In genomic region chr16:75860654-75861053, GRCh38 we compare ENCODE assay signal across 17 cellular contexts.
DNase-seq lines count a peak whose midpoint lies in the region; ATAC-seq and TF ChIP-seq lines count a peak whose summit lies in the region.
"Had no signal": no experiment of that assay in that cellular context is flagged by ENCODE, and none has a peak within 500 bp of the region (broad histone marks: within the 10 kb centered on the region; RNA-seq: fewer than 3 reads in every experiment).

No MANE protein-coding gene starts in this region.

- H3K9ac ChIP-seq in endocrine pancreas (ENCODE audit: control insufficient read depth, insufficient read depth, low read length): no peak overlapping the region

- DNase-seq in DMS79 treated with DMSO at 0.1 percent for 48 hours (lab: John Stamatoyannopoulos, UW) (peak; percentile 3), NCI-H2227 treated with DMSO at 0.1 percent for 48 hours (lab: John Stamatoyannopoulos, UW) (peak; percentile 88), neural crest cell (ENCODE audit: low read depth, low spot score) (peak; percentile 54)
- DNase-seq in activated T-helper 2 cell treated with anti-CD3 and anti-CD28 coated beads, Interferon-gamma antibody, Interleukin-2, Interleukin-4, amounts not matched to agents 10 μg/mL and 5 μg/mL and 100 μg/mL, durations not matched to agents 14 hours and 24 hours and 36 hours (ENCODE audit: low spot score): no peak
- DNase-seq in CD4-positive, alpha-beta T cell: no peak
- DNase-seq: activated CD4-positive, alpha-beta T cell treated with anti-CD3 and anti-CD28 coated beads for 4 hours; activated gamma-delta T cell treated with Interleukin-2 at 50 U/mL for 16 hours; CD4-positive, alpha-beta memory T cell; naive B cell; NCI-H1930; stimulated activated CD4-positive, alpha-beta T cell treated with anti-CD3 and anti-CD28 coated beads, Interleukin-2, amount 100 ng/mL, for 24 hours; stimulated activated naive CD8-positive, alpha-beta T cell treated with anti-CD3 and anti-CD28 coated beads, Interleukin-15, amount 100 ng/mL, for 72 hours had no signal

- TF ChIP-seq CTCF in neural crest cell (conservative IDR thresholded peaks at IDR 0.05): no peak
- TF ChIP-seq CTCF in CD4-positive, alpha-beta T cell (IDR thresholded peaks at IDR 0.05): no peak

- H3K4me1 Mint-ChIP-seq in neural crest cell: peaks cover 23% of the 10 kb centered on the region
- H3K4me1 Mint-ChIP-seq in activated T-helper 2 cell treated with anti-CD3 and anti-CD28 coated beads, Interferon-gamma antibody, Interleukin-2, Interleukin-4, amounts not matched to agents 10 μg/mL and 5 μg/mL and 100 μg/mL, durations not matched to agents 14 hours and 24 hours and 36 hours (ENCODE audit: low read depth): no peaks in the 10 kb centered on the region
- no peaks in the 10 kb centered on the region for H3K4me1 Mint-ChIP-seq in CD4-positive, alpha-beta T cell (ENCODE audit: low read depth)
- H3K4me1 Mint-ChIP-seq: CD4-positive, alpha-beta memory T cell; naive B cell; stimulated activated naive CD8-positive, alpha-beta T cell treated with anti-CD3 and anti-CD28 coated beads, Interleukin-15, amount 100 ng/mL, for 72 hours had no signal

- POLR2A ChIA-PET in CD4-positive, alpha-beta T cell (lab: Charles Lee): no interaction called here

- no peaks in the 10 kb centered on the region for H3K9me3 Mint-ChIP-seq in neural crest cell
- H3K9me3 Mint-ChIP-seq in activated T-helper 2 cell treated with anti-CD3 and anti-CD28 coated beads, Interferon-gamma antibody, Interleukin-2, Interleukin-4, amounts not matched to agents 10 μg/mL and 5 μg/mL and 100 μg/mL, durations not matched to agents 14 hours and 24 hours and 36 hours: no peaks in the 10 kb centered on the region
- no peaks in the 10 kb centered on the region for H3K9me3 Mint-ChIP-seq in CD4-positive, alpha-beta T cell
- H3K9me3 Mint-ChIP-seq: CD4-positive, alpha-beta memory T cell; stimulated activated naive CD8-positive, alpha-beta T cell treated with anti-CD3 and anti-CD28 coated beads, Interleukin-15, amount 100 ng/mL, for 72 hours had no signal

- H3K4me1 ChIP-seq in endocrine pancreas (ENCODE audit: control insufficient read depth, insufficient read depth, low read length): peaks cover 17% of the 10 kb centered on the region
- H3K4me1 ChIP-seq: SJSA1 had no signal

- H3K27ac Mint-ChIP-seq in neural crest cell (ENCODE audit: unreplicated experiment): peak overlapping the region; percentile 30
- H3K27ac Mint-ChIP-seq in activated T-helper 2 cell treated with anti-CD3 and anti-CD28 coated beads, Interferon-gamma antibody, Interleukin-2, Interleukin-4, amounts not matched to agents 10 μg/mL and 5 μg/mL and 100 μg/mL, durations not matched to agents 14 hours and 24 hours and 36 hours: no peak overlapping the region
- H3K27ac Mint-ChIP-seq in CD4-positive, alpha-beta T cell: no peak overlapping the region
- H3K27ac Mint-ChIP-seq: CD4-positive, alpha-beta memory T cell; naive B cell; stimulated activated naive CD8-positive, alpha-beta T cell treated with anti-CD3 and anti-CD28 coated beads, Interleukin-15, amount 100 ng/mL, for 72 hours had no signal

- CTCF ChIA-PET in CD4-positive, alpha-beta T cell (lab: Charles Lee): no interaction called here

- H3K36me3 Mint-ChIP-seq in neural crest cell (ENCODE audit: low read depth): no peaks in the 10 kb centered on the region
- no peaks in the 10 kb centered on the region for H3K36me3 Mint-ChIP-seq in activated T-helper 2 cell treated with anti-CD3 and anti-CD28 coated beads, Interferon-gamma antibody, Interleukin-2, Interleukin-4, amounts not matched to agents 10 μg/mL and 5 μg/mL and 100 μg/mL, durations not matched to agents 14 hours and 24 hours and 36 hours (ENCODE audit: low read depth)
- H3K36me3 Mint-ChIP-seq in CD4-positive, alpha-beta T cell (ENCODE audit: low read depth): no peaks in the 10 kb centered on the region
- H3K36me3 Mint-ChIP-seq: CD4-positive, alpha-beta memory T cell; naive B cell had no signal

- intact Hi-C loops in activated T-helper 2 cell treated with anti-CD3 and anti-CD28 coated beads, Interferon-gamma antibody, Interleukin-2, Interleukin-4, amounts not matched to agents 10 μg/mL and 5 μg/mL and 100 μg/mL, durations not matched to agents 14 hours and 24 hours and 36 hours (cut with micrococcal nuclease): no loop called here
- intact Hi-C loops in CD4-positive, alpha-beta T cell (cut with DNase I, micrococcal nuclease): no loop called here

- H3K36me3 ChIP-seq in endocrine pancreas (ENCODE audit: control insufficient read depth, insufficient read depth, low read length): no peaks in the 10 kb centered on the region
- H3K36me3 ChIP-seq: SJSA1 had no signal

- peaks cover 3% of the 10 kb centered on the region for H3K27me3 Mint-ChIP-seq in neural crest cell (ENCODE audit: low read depth)
- no peaks in the 10 kb centered on the region for H3K27me3 Mint-ChIP-seq in activated T-helper 2 cell treated with anti-CD3 and anti-CD28 coated beads, Interferon-gamma antibody, Interleukin-2, Interleukin-4, amounts not matched to agents 10 μg/mL and 5 μg/mL and 100 μg/mL, durations not matched to agents 14 hours and 24 hours and 36 hours (ENCODE audit: low read depth)
- peaks cover 10% of the 10 kb centered on the region for H3K27me3 Mint-ChIP-seq in CD4-positive, alpha-beta T cell

- no peaks in the 10 kb centered on the region for H3K9me3 ChIP-seq in endocrine pancreas (ENCODE audit: control insufficient read depth, low read length)
- no peaks in the 10 kb centered on the region for H3K9me3 ChIP-seq in CD4-positive, alpha-beta T cell (ENCODE audit: control insufficient read depth, low read length)
- H3K9me3 ChIP-seq: SJSA1 had no signal

- ATAC-seq in HG03097 (IDR thresholded peaks at IDR 0.05; ENCODE audit: low FRiP score, unreplicated experiment) (no peak), GM18498 (IDR thresholded peaks at IDR 0.05; ENCODE audit: unreplicated experiment) (no peak)
- no peak for ATAC-seq in CD4-positive, alpha-beta T cell (ENCODE audit: poor library complexity)
- ATAC-seq: GM12878; stimulated activated naive CD8-positive, alpha-beta T cell treated with anti-CD3 and anti-CD28 coated beads, Interleukin-15, amount 100 ng/mL, for 72 hours had no signal

- H3K4me3 Mint-ChIP-seq in neural crest cell: peak overlapping the region; percentile 77
- H3K4me3 Mint-ChIP-seq in activated T-helper 2 cell treated with anti-CD3 and anti-CD28 coated beads, Interferon-gamma antibody, Interleukin-2, Interleukin-4, amounts not matched to agents 10 μg/mL and 5 μg/mL and 100 μg/mL, durations not matched to agents 14 hours and 24 hours and 36 hours (ENCODE audit: low read depth): no peak overlapping the region
- H3K4me3 Mint-ChIP-seq in CD4-positive, alpha-beta T cell: no peak overlapping the region
- H3K4me3 Mint-ChIP-seq: CD4-positive, alpha-beta memory T cell; naive B cell; stimulated activated naive CD8-positive, alpha-beta T cell treated with anti-CD3 and anti-CD28 coated beads, Interleukin-15, amount 100 ng/mL, for 72 hours had no signal

- H3K27me3 ChIP-seq in endocrine pancreas (ENCODE audit: control insufficient read depth, insufficient read depth, low read length): peaks cover 2% of the 10 kb centered on the region
- H3K27me3 ChIP-seq in CD4-positive, alpha-beta T cell (ENCODE audit: control insufficient read depth, insufficient read depth, low read length): peaks cover 7% of the 10 kb centered on the region
- H3K27me3 ChIP-seq: SJSA1 had no signal

- peak overlapping the region; percentile 68 for H3K4me3 ChIP-seq in endocrine pancreas (ENCODE audit: control insufficient read depth, insufficient read depth, low read length)
- H3K4me3 ChIP-seq: GM12878, SJSA1 had no signal

- H3K27ac ChIP-seq in CD4-positive, alpha-beta T cell (ENCODE audit: low read depth, low read length): no peak overlapping the region
- H3K27ac ChIP-seq: SJSA1 had no signal

Comparison
In these comparisons a context has a peak if more than half of its experiments do, and no peak if none do; other contexts are left out.
1. DNase-seq: peak in DMS79 treated with DMSO at 0.1 percent for 48 hours (single experiment), NCI-H2227 treated with DMSO at 0.1 percent for 48 hours (single experiment) and neural crest cell (single experiment); none in activated T-helper 2 cell treated with anti-CD3 and anti-CD28 coated beads, Interferon-gamma antibody, Interleukin-2, Interleukin-4, amounts not matched to agents 10 μg/mL and 5 μg/mL and 100 μg/mL, durations not matched to agents 14 hours and 24 hours and 36 hours (single experiment) and CD4-positive, alpha-beta T cell (0 of 10).